Comparison of ENCODE assay signal across 37 cellular contexts in the genomic region with DNA sequence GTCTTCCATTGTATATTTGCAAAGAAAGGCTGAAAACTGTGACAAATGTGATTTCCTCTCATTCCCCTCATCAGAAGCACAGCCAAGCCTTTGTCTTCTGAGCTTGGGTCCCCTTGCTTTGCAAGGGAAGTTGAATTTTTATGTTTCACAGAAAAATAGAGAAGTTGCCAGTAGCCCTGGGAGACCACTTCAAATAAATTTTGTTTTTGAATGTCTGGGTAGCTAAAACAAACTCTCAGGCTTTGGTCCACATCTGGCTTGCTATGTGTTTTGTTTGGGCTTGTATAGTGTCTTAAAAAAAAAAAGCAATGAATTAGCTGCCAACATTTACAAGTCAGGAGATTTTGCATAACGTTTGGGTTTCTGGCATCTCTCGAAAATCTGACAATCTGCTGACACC. TPM values are rescaled to one million over a fixed set of nuclear protein-coding genes. Genes with fewer than 3 reads are reported as not detected.
DNase-seq lines count a peak whose midpoint lies in the region; ATAC-seq and TF ChIP-seq lines count a peak whose summit lies in the region.
"Had no signal": no experiment of that assay in that cellular context is flagged by ENCODE, and none has a peak within 500 bp of the region (broad histone marks: within the 10 kb centered on the region; RNA-seq: fewer than 3 reads in every experiment).

No MANE protein-coding gene starts in this region.

- no peak overlapping the region for H3K4me2 ChIP-seq in DND-41 (ENCODE audit: insufficient read depth, low read length)
- H3K4me2 ChIP-seq: GM23338 had no signal

- H3K4me3 Mint-ChIP-seq in activated B cell treated with CpG ODN at 0.5 μM for 24 hours, result no peak overlapping the region
- H3K4me3 Mint-ChIP-seq in nephron, result no peak overlapping the region
- H3K4me3 Mint-ChIP-seq: activated naive CD8-positive, alpha-beta T cell treated with anti-CD3 and anti-CD28 coated beads for 36 hours; effector memory CD8-positive, alpha-beta T cell; GM23338; natural killer cell treated with Interleukin-12 subunit alpha and Interleukin-12 subunit beta and Interleukin-15 and Interleukin-18, amount 100 ng/mL, for 72 hours had no signal

- H3K4me1 ChIP-seq in DND-41 (ENCODE audit: insufficient read depth, low read length) (peaks cover 30% of the 10 kb centered on the region), right lobe of liver (no peaks in the 10 kb centered on the region)
- H3K4me1 ChIP-seq: foreskin keratinocyte, upper lobe of left lung had no signal

- ATAC-seq in DND-41 (ENCODE audit: insufficient read depth, low read depth) (peak; percentile 69), activated B cell treated with CpG ODN at 0.5 μM for 24 hours (ENCODE audit: low read depth) (no peak), GM19452 (IDR thresholded peaks at IDR 0.05; ENCODE audit: unreplicated experiment) (no peak), right lobe of liver (no peak)
- ATAC-seq: effector memory CD8-positive, alpha-beta T cell; foreskin keratinocyte; GM23338; heart left ventricle; mucosa of descending colon had no signal

- H4K20me1 ChIP-seq in DND-41 (ENCODE audit: insufficient read depth, low read length), result no peaks in the 10 kb centered on the region; the same call in 1 of the 2 replicates

- H3K27ac ChIP-seq in DND-41 (ENCODE audit: low read length) (peak overlapping the region; percentile 72), right lobe of liver (no peak overlapping the region)
- H3K27ac ChIP-seq: cardiac muscle cell, coronary artery, foreskin keratinocyte, heart left ventricle, suprapubic skin, upper lobe of left lung, VCaP had no signal

- no peak for TF ChIP-seq POLR2A in right lobe of liver (IDR thresholded peaks at IDR 0.05)

- 25% methylated on average over 2 of the region's 2 CpGs for WGBS in right lobe of liver (ENCODE audit: insufficient coverage, low coverage, low lambda C conversion rate, missing lambda C conversion rate)

- DNase-seq in DND-41, result no peak
- peak; percentile 68 for DNase-seq in KBM-7
- DNase-seq in activated B cell treated with CpG ODN at 0.5 μM for 24 hours, result no peak
- DNase-seq in D341Med (ENCODE audit: low spot score), result no peak
- no peak for DNase-seq in right lobe of liver
- DNase-seq: activated CD4-positive, alpha-beta T cell treated with anti-CD3 and anti-CD28 coated beads for 4 hours; activated CD8-positive, alpha-beta memory T cell treated with anti-CD3 and anti-CD28 coated beads for 24 hours; activated effector memory CD4-positive, alpha-beta T cell treated with Interleukin-2 at 50 U/mL for 16 hours; activated naive CD8-positive, alpha-beta T cell treated with anti-CD3 and anti-CD28 coated beads for 36 hours; activated T-cell treated with anti-CD3 and anti-CD28 coated beads, Interleukin-2, amount 50 U/mL, for 1 hour; DMS79; effector memory CD8-positive, alpha-beta T cell; foreskin keratinocyte; GF-D8; heart left ventricle; kidney; mucosa of descending colon; NCI-H1417; NCI-H2029 treated with DMSO at 0.1 percent for 48 hours; NCI-H226; NCI-H526 treated with DMSO at 0.1 percent for 48 hours; stimulated activated naive CD4-positive, alpha-beta T cell; SW 1271; T1000; upper lobe of left lung had no signal

- no peaks in the 10 kb centered on the region for H3K36me3 Mint-ChIP-seq in activated B cell treated with CpG ODN at 0.5 μM for 24 hours (ENCODE audit: low read depth)
- H3K36me3 Mint-ChIP-seq in nephron (ENCODE audit: low read depth), result no peaks in the 10 kb centered on the region
- H3K36me3 Mint-ChIP-seq: natural killer cell treated with Interleukin-12 subunit alpha and Interleukin-12 subunit beta and Interleukin-15 and Interleukin-18, amount 100 ng/mL, for 72 hours had no signal

- intact Hi-C loops in activated B cell treated with CpG ODN at 0.5 μM for 24 hours (cut with micrococcal nuclease) (loop anchor here (2.0 kb wide), 1 partner anchor 15 kb away; no protein-coding TSS in a partner anchor), right lobe of liver (cut with DNase I) (no loop called here)

- H3K36me3 ChIP-seq in DND-41 (ENCODE audit: insufficient read depth, low read length), result peaks cover 57% of the 10 kb centered on the region
- no peaks in the 10 kb centered on the region for H3K36me3 ChIP-seq in right lobe of liver
- H3K36me3 ChIP-seq: cardiac muscle cell, suprapubic skin, upper lobe of left lung had no signal

- H3K4me3 ChIP-seq in DND-41 (ENCODE audit: low read depth in 1 of 2, low read length in 2 of 2) (no peak overlapping the region), right lobe of liver (no peak overlapping the region)
- H3K4me3 ChIP-seq: cardiac muscle cell, coronary artery, GM23338, heart left ventricle, lung, mucosa of descending colon, suprapubic skin, upper lobe of left lung had no signal

- H3K9ac ChIP-seq in DND-41 (ENCODE audit: low read depth, low read length), result peak overlapping the region; percentile 17; the same call in 1 of the 2 replicates

- H3K4me1 Mint-ChIP-seq in activated B cell treated with CpG ODN at 0.5 μM for 24 hours (peaks cover 18% of the 10 kb centered on the region), nephron (peaks cover 15% of the 10 kb centered on the region)

- H3K9me3 ChIP-seq in DND-41 (ENCODE audit: insufficient read depth, low read length, severe bottlenecking), result no peaks in the 10 kb centered on the region
- H3K9me3 ChIP-seq in right lobe of liver, result no peaks in the 10 kb centered on the region
- H3K9me3 ChIP-seq: heart left ventricle, mucosa of descending colon, suprapubic skin, upper lobe of left lung had no signal

- CTCF ChIA-PET in activated B cell treated with CpG ODN at 0.5 μM for 24 hours (lab: Charles Lee), result interaction anchor here (1.4 kb wide), 1 partner anchor 155 kb away, joined by 4 read pairs; no protein-coding TSS in a partner anchor

- H3K79me2 ChIP-seq in DND-41 (ENCODE audit: insufficient read depth, low read length), result no peaks in the 10 kb centered on the region

- TF ChIP-seq CTCF in DND-41 (IDR thresholded peaks at IDR 0.05; ENCODE audit: borderline replicate concordance, extremely low read depth, low read length, poor library complexity, severe bottlenecking) (no peak), activated B cell treated with CpG ODN at 0.5 μM for 24 hours (IDR thresholded peaks at IDR 0.05) (no peak), nephron (IDR thresholded peaks at IDR 0.05; ENCODE audit: unreplicated experiment in 3 of 3) (no peak), right lobe of liver (IDR thresholded peaks at IDR 0.05) (no peak)

- POLR2A ChIA-PET in activated B cell treated with CpG ODN at 0.5 μM for 24 hours (lab: Charles Lee), result interaction anchor here (0.7 to 1.2 kb wide), 2 partner anchors 36 to 122 kb away, joined by 3 to 5 read pairs; a partner anchor contains a TSS

- H3K27ac Mint-ChIP-seq in activated B cell treated with CpG ODN at 0.5 μM for 24 hours, result peak overlapping the region; percentile 9
- H3K27ac Mint-ChIP-seq in nephron, result peak overlapping the region in 2 of 3 experiments; percentile 59 to 65
- H3K27ac Mint-ChIP-seq: activated naive CD8-positive, alpha-beta T cell treated with anti-CD3 and anti-CD28 coated beads for 36 hours; effector memory CD8-positive, alpha-beta T cell; GM23338; natural killer cell treated with Interleukin-12 subunit alpha and Interleukin-12 subunit beta and Interleukin-15 and Interleukin-18, amount 100 ng/mL, for 72 hours had no signal

- in situ Hi-C loops in KBM-7 (cut with MboI; ENCODE audit: low pct_unique_long_range_greater_than_20kb, low sequenced_read_pairs), result no loop called here

- H3K27me3 Mint-ChIP-seq in activated B cell treated with CpG ODN at 0.5 μM for 24 hours, result no peaks in the 10 kb centered on the region
- H3K27me3 Mint-ChIP-seq in nephron (ENCODE audit: low read depth), result no peaks in the 10 kb centered on the region
- H3K27me3 Mint-ChIP-seq: activated naive CD8-positive, alpha-beta T cell treated with anti-CD3 and anti-CD28 coated beads for 36 hours; effector memory CD8-positive, alpha-beta T cell; natural killer cell treated with Interleukin-12 subunit alpha and Interleukin-12 subunit beta and Interleukin-15 and Interleukin-18, amount 100 ng/mL, for 72 hours had no signal

- no peaks in the 10 kb centered on the region for H3K27me3 ChIP-seq in DND-41 (ENCODE audit: insufficient read depth, low read length, poor library complexity)
- no peaks in the 10 kb centered on the region for H3K27me3 ChIP-seq in right lobe of liver
- H3K27me3 ChIP-seq: cardiac muscle cell, foreskin keratinocyte, heart left ventricle, suprapubic skin, upper lobe of left lung had no signal

- H3K9me3 Mint-ChIP-seq in activated B cell treated with CpG ODN at 0.5 μM for 24 hours (no peaks in the 10 kb centered on the region), nephron (peaks cover 12% of the 10 kb centered on the region)
- H3K9me3 Mint-ChIP-seq: effector memory CD8-positive, alpha-beta T cell; GM23338; natural killer cell treated with Interleukin-12 subunit alpha and Interleukin-12 subunit beta and Interleukin-15 and Interleukin-18, amount 100 ng/mL, for 72 hours had no signal

- H2AFZ ChIP-seq in DND-41 (ENCODE audit: low read depth, low read length), result no peak overlapping the region
- H2AFZ ChIP-seq: GM23338 had no signal

RNA-seq across cellular contexts. Expression of a gene that starts 24.1 kb away (rescaled TPM):
- 0.91 TPM in 2 replicates for total RNA-seq in activated B cell treated with CpG ODN at 0.5 μM for 24 hours
- total RNA-seq in right lobe of liver, result under 1 TPM in 5 of 6 experiments, not detected in 1; 0.18 to 0.62 (median 0.25) TPM
- total RNA-seq: astrocyte, cardiac muscle cell, foreskin keratinocyte, osteocyte, RPMI7951 had no signal

RNA-seq across cellular contexts. Expression of a gene that starts 44.2 kb away (rescaled TPM):
- total RNA-seq in activated B cell treated with CpG ODN at 0.5 μM for 24 hours, result 0.20 TPM in 1 of 2 replicates, not detected in the other
- total RNA-seq in right lobe of liver, result not detected
- total RNA-seq: activated naive CD8-positive, alpha-beta T cell treated with anti-CD3 and anti-CD28 coated beads for 36 hours; astrocyte; cardiac muscle cell; foreskin keratinocyte; osteocyte; RPMI7951 had no signal
